ENCODE assay signal across 11 cellular contexts in genomic region chr4:76611611-76612010, GRCh38.
DNase-seq lines count a peak whose midpoint lies in the region; ATAC-seq and TF ChIP-seq lines count a peak whose summit lies in the region.
"Had no signal": no experiment of that assay in that cellular context is flagged by ENCODE, and none has a peak within 500 bp of the region (broad histone marks: within the 10 kb centered on the region; RNA-seq: fewer than 3 reads in every experiment).

No MANE protein-coding gene starts in this region.

- H3K27ac ChIP-seq in esophagus muscularis mucosa (replicated peaks in 1 of 4) (peak overlapping the region; percentile 81 to 88 (median 84)), tibial artery (peak overlapping the region; percentile 81 to 84)

- no peaks in the 10 kb centered on the region for H3K27me3 Mint-ChIP-seq in mesothelial cell of epicardium (ENCODE audit: low read depth)
- H3K27me3 Mint-ChIP-seq in activated naive CD8-positive, alpha-beta T cell treated with anti-CD3 and anti-CD28 coated beads for 36 hours: peaks cover 19% of the 10 kb centered on the region
- H3K27me3 Mint-ChIP-seq in immature natural killer cell (ENCODE audit: low read depth in 3 of 3): peaks cover 0 to 7% (median 3%) of the 10 kb centered on the region in 3 donors

- TF ChIP-seq POLR2A in esophagus muscularis mucosa (IDR thresholded peaks at IDR 0.05; ENCODE audit: low read depth): no peak

- DNase-seq in MG63 (peak; percentile 79), esophagus muscularis mucosa (ENCODE audit: extremely low spot score) (no peak), mesothelial cell of epicardium (ENCODE audit: low spot score in 2 of 2, unreplicated experiment in 2 of 2) (no peak), tibial artery (peak in 1 of 2 donors; percentile 77), immature natural killer cell (no peak), NCI-H82 treated with DMSO at 0.1 percent for 48 hours (lab: John Stamatoyannopoulos, UW; ENCODE audit: unreplicated experiment) (no peak)
- no peak for DNase-seq in activated naive CD8-positive, alpha-beta T cell treated with anti-CD3 and anti-CD28 coated beads for 36 hours
- DNase-seq: activated CD8-positive, alpha-beta T cell treated with anti-CD3 and anti-CD28 coated beads for 36 hours; activated naive CD8-positive, alpha-beta T cell treated with anti-CD3 and anti-CD28 coated beads, Interleukin-2, amount 10 ng/mL, durations not matched to agents 7 days and 5 days; NCI-H748 treated with DMSO at 0.1 percent for 48 hours had no signal

- H3K9me3 Mint-ChIP-seq in mesothelial cell of epicardium (no peaks in the 10 kb centered on the region), immature natural killer cell (no peaks in the 10 kb centered on the region)
- no peaks in the 10 kb centered on the region for H3K9me3 Mint-ChIP-seq in activated naive CD8-positive, alpha-beta T cell treated with anti-CD3 and anti-CD28 coated beads for 36 hours
- H3K9me3 Mint-ChIP-seq: activated CD8-positive, alpha-beta T cell treated with anti-CD3 and anti-CD28 coated beads for 36 hours; activated naive CD8-positive, alpha-beta T cell treated with anti-CD3 and anti-CD28 coated beads, Interleukin-2, amount 10 ng/mL, durations not matched to agents 7 days and 5 days had no signal

- no peak for TF ChIP-seq CTCF in esophagus muscularis mucosa (IDR thresholded peaks at IDR 0.05)
- no peak for TF ChIP-seq CTCF in mesothelial cell of epicardium (IDR thresholded peaks at IDR 0.05; ENCODE audit: unreplicated experiment)
- no peak for TF ChIP-seq CTCF in tibial artery (IDR thresholded peaks at IDR 0.05)

- peaks cover 9 to 65% (median 57%) of the 10 kb centered on the region in 4 donors for H3K4me1 ChIP-seq in esophagus muscularis mucosa
- H3K4me1 ChIP-seq in tibial artery: peaks cover 0 to 98% (median 62%) of the 10 kb centered on the region in 4 donors

- no peak for ATAC-seq in GM21447 (IDR thresholded peaks at IDR 0.05; ENCODE audit: unreplicated experiment)
- ATAC-seq: activated CD8-positive, alpha-beta T cell treated with anti-CD3 and anti-CD28 coated beads for 36 hours had no signal

- H3K36me3 Mint-ChIP-seq in mesothelial cell of epicardium (no peaks in the 10 kb centered on the region), immature natural killer cell (no peaks in the 10 kb centered on the region)
- no peaks in the 10 kb centered on the region for H3K36me3 Mint-ChIP-seq in activated naive CD8-positive, alpha-beta T cell treated with anti-CD3 and anti-CD28 coated beads for 36 hours
- H3K36me3 Mint-ChIP-seq: activated naive CD8-positive, alpha-beta T cell treated with anti-CD3 and anti-CD28 coated beads, Interleukin-2, amount 10 ng/mL, durations not matched to agents 7 days and 5 days had no signal

- H3K4me3 Mint-ChIP-seq in mesothelial cell of epicardium: no peak overlapping the region
- H3K4me3 Mint-ChIP-seq in activated naive CD8-positive, alpha-beta T cell treated with anti-CD3 and anti-CD28 coated beads for 36 hours: no peak overlapping the region
- H3K4me3 Mint-ChIP-seq in immature natural killer cell: no peak overlapping the region
- H3K4me3 Mint-ChIP-seq: activated CD8-positive, alpha-beta T cell treated with anti-CD3 and anti-CD28 coated beads for 36 hours; activated naive CD8-positive, alpha-beta T cell treated with anti-CD3 and anti-CD28 coated beads, Interleukin-2, amount 10 ng/mL, durations not matched to agents 7 days and 5 days had no signal

- H3K27ac Mint-ChIP-seq in mesothelial cell of epicardium (peak overlapping the region; percentile 91), immature natural killer cell (no peak overlapping the region)
- H3K27ac Mint-ChIP-seq in activated naive CD8-positive, alpha-beta T cell treated with anti-CD3 and anti-CD28 coated beads for 36 hours: no peak overlapping the region
- H3K27ac Mint-ChIP-seq: activated CD8-positive, alpha-beta T cell treated with anti-CD3 and anti-CD28 coated beads for 36 hours; activated naive CD8-positive, alpha-beta T cell treated with anti-CD3 and anti-CD28 coated beads, Interleukin-2, amount 10 ng/mL, durations not matched to agents 7 days and 5 days had no signal

- H3K9me3 ChIP-seq in MG63 (no peaks in the 10 kb centered on the region), esophagus muscularis mucosa (no peaks in the 10 kb centered on the region), tibial artery (no peaks in the 10 kb centered on the region)

- H3K27me3 ChIP-seq in MG63 (no peaks in the 10 kb centered on the region), esophagus muscularis mucosa (no peaks in the 10 kb centered on the region), tibial artery (no peaks in the 10 kb centered on the region)

- H3K36me3 ChIP-seq in MG63 (no peaks in the 10 kb centered on the region), esophagus muscularis mucosa (no peaks in the 10 kb centered on the region), tibial artery (no peaks in the 10 kb centered on the region)

- H3K4me1 Mint-ChIP-seq in mesothelial cell of epicardium (peaks cover 74% of the 10 kb centered on the region), immature natural killer cell (no peaks in the 10 kb centered on the region)
- H3K4me1 Mint-ChIP-seq in activated naive CD8-positive, alpha-beta T cell treated with anti-CD3 and anti-CD28 coated beads for 36 hours: peaks cover 10% of the 10 kb centered on the region
- H3K4me1 Mint-ChIP-seq: activated naive CD8-positive, alpha-beta T cell treated with anti-CD3 and anti-CD28 coated beads, Interleukin-2, amount 10 ng/mL, durations not matched to agents 7 days and 5 days had no signal

- WGBS in esophagus muscularis mucosa: 38% methylated on average over 5 of the region's 5 CpGs

- TF ChIP-seq EP300 in esophagus muscularis mucosa (IDR thresholded peaks at IDR 0.05): no peak

- intact Hi-C loops in esophagus muscularis mucosa (cut with DNase I) (loop anchor here (5.0 to 10.0 kb wide), 2 partner anchors 121 to 177 kb away; partner anchors contain the start of gene SHROOM3), tibial artery (cut with DNase I; ENCODE audit: low total_unique reads) (loop anchor here (5.0 kb wide), 1 partner anchor 1109 kb away; no protein-coding TSS in a partner anchor)

- no peak overlapping the region for H3K4me3 ChIP-seq in MG63
- H3K4me3 ChIP-seq in esophagus muscularis mucosa: peak overlapping the region; percentile 22 to 44 (median 40)
- peak overlapping the region; percentile 24 to 37 for H3K4me3 ChIP-seq in tibial artery
